1 cellular context compared by ENCODE assay signal in genomic region chr17:66426397-66427033, GRCh38.
A peak's percentile ranks its signal among the peaks of the same experiment; 100 is the strongest.
TF ChIP-seq lines count a peak whose summit lies in the region.

No MANE protein-coding gene starts in this region.

TF ChIP-seq in HepG2, 621 proteins besides CTCF, POLR2A, EP300 and RAD21 (continued from another document and continues in another):
- TF ChIP-seq ZNF570 (CRISPR knock-in tag; IDR thresholded peaks at IDR 0.05; ENCODE audit: borderline replicate concordance) (no peak), KDM6A (CRISPR knock-in tag; IDR thresholded peaks at IDR 0.05; ENCODE audit: low read depth) (no peak), ZNF10 (CRISPR knock-in tag; IDR thresholded peaks at IDR 0.05; ENCODE audit: borderline replicate concordance, low read depth) (no peak), ZNF704 (CRISPR knock-in tag; IDR thresholded peaks at IDR 0.05; ENCODE audit: borderline replicate concordance) (no peak), ZSCAN9 (CRISPR knock-in tag; IDR thresholded peaks at IDR 0.05; ENCODE audit: borderline replicate concordance) (no peak), ZBTB1 (CRISPR knock-in tag; IDR thresholded peaks at IDR 0.05; ENCODE audit: borderline replicate concordance) (no peak), ZNF530 (CRISPR knock-in tag; IDR thresholded peaks at IDR 0.05; ENCODE audit: low read depth) (no peak), POLR2AphosphoS5 (IDR thresholded peaks at IDR 0.05; ENCODE audit: low read depth, low read length) (no peak), SOX13 (IDR thresholded peaks at IDR 0.05) (no peak), SOX13 (CRISPR knock-in tag; conservative IDR thresholded peaks at IDR 0.05 in 1 of 2, IDR thresholded peaks at IDR 0.05 in 1 of 2) (no peak), ZNF512 (CRISPR knock-in tag; IDR thresholded peaks at IDR 0.05) (no peak), KDM5A (IDR thresholded peaks at IDR 0.05; ENCODE audit: borderline replicate concordance, low read length) (no peak), RAD51 (IDR thresholded peaks at IDR 0.05; ENCODE audit: borderline replicate concordance) (no peak), ZNF564 (CRISPR knock-in tag; IDR thresholded peaks at IDR 0.05) (no peak), ZNF264 (CRISPR knock-in tag; IDR thresholded peaks at IDR 0.05) (no peak), ZNF776 (CRISPR knock-in tag; IDR thresholded peaks at IDR 0.05) (no peak), ARID2 (CRISPR knock-in tag; IDR thresholded peaks at IDR 0.05; ENCODE audit: borderline replicate concordance) (no peak), FOSL1 (CRISPR knock-in tag; IDR thresholded peaks at IDR 0.05; ENCODE audit: borderline replicate concordance) (no peak), ZFP62 (CRISPR knock-in tag; IDR thresholded peaks at IDR 0.05) (no peak), ZSCAN31 (CRISPR knock-in tag; IDR thresholded peaks at IDR 0.05; ENCODE audit: low read depth) (0 out of 2 replicates have a peak, but pooled peaks have one; percentile 22), SNAI1 (CRISPR knock-in tag; IDR thresholded peaks at IDR 0.05; ENCODE audit: borderline replicate concordance) (no peak), ZNF629 (CRISPR knock-in tag; conservative IDR thresholded peaks at IDR 0.05) (no peak), ZNF607 (CRISPR knock-in tag; IDR thresholded peaks at IDR 0.05; ENCODE audit: borderline replicate concordance) (0 out of 2 replicates have a peak, but pooled peaks have one; percentile 56), FOXA3 (CRISPR knock-in tag; IDR thresholded peaks at IDR 0.05) (peak; percentile 56), ATF6 (CRISPR knock-in tag; conservative IDR thresholded peaks at IDR 0.05) (no peak), CEBPG (CRISPR knock-in tag; IDR thresholded peaks at IDR 0.05) (no peak; the same call in 1 of the 2 replicates), ZNF235 (CRISPR knock-in tag; IDR thresholded peaks at IDR 0.05; ENCODE audit: borderline replicate concordance) (no peak), ZNF30 (CRISPR knock-in tag; IDR thresholded peaks at IDR 0.05) (no peak), ZFP36L2 (CRISPR knock-in tag; IDR thresholded peaks at IDR 0.05) (no peak), EHMT2 (IDR thresholded peaks at IDR 0.05; ENCODE audit: borderline replicate concordance, low read depth, low read length) (no peak), ZNF598 (CRISPR knock-in tag; IDR thresholded peaks at IDR 0.05; ENCODE audit: borderline replicate concordance) (no peak), SIX1 (CRISPR knock-in tag; IDR thresholded peaks at IDR 0.05; ENCODE audit: borderline replicate concordance) (no peak), WIZ (CRISPR knock-in tag; IDR thresholded peaks at IDR 0.05) (0 out of 2 replicates have a peak, but pooled peaks have one; percentile 56), AHDC1 (CRISPR knock-in tag; IDR thresholded peaks at IDR 0.05; ENCODE audit: borderline replicate concordance) (no peak), ZBTB42 (CRISPR knock-in tag; IDR thresholded peaks at IDR 0.05) (no peak), ZNF766 (CRISPR knock-in tag; IDR thresholded peaks at IDR 0.05; ENCODE audit: borderline replicate concordance) (no peak), ZNF549 (CRISPR knock-in tag; IDR thresholded peaks at IDR 0.05) (no peak), ZNF878 (CRISPR knock-in tag; IDR thresholded peaks at IDR 0.05) (no peak), ZNF646 (CRISPR knock-in tag; IDR thresholded peaks at IDR 0.05) (no peak), ZBED4 (CRISPR knock-in tag; IDR thresholded peaks at IDR 0.05; ENCODE audit: borderline replicate concordance) (no peak), ZNF546 (CRISPR knock-in tag; conservative IDR thresholded peaks at IDR 0.05) (no peak), ZNF597 (CRISPR knock-in tag; IDR thresholded peaks at IDR 0.05) (no peak)
